ENCODE assay signal across 26 cellular contexts in the genomic region with DNA sequence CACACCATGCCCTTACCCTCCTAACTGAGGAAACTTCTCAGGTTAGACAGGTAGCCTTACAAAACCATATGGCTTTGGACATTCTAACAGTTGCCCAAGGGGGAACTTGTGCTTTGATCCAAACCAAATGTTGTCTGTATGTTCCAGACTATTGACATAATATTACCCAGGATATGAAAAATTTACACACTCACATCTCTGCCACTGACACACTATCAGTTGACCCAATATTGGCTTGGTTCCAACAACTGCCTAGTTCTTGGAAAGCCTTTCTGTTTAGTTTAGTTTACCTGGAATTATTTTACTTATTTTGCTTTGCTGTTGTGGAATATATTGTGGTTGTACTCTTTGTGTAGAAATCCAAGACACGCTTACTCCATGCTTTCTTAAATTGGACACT.
"Had no signal": no experiment of that assay in that cellular context is flagged by ENCODE, and none has a peak within 500 bp of the region (broad histone marks: within the 10 kb centered on the region; RNA-seq: fewer than 3 reads in every experiment).

No MANE protein-coding gene starts in this region.

- H3K27me3 ChIP-seq: esophagus muscularis mucosa, gastroesophageal sphincter, heart right ventricle, neutrophil, right lobe of liver, tibial nerve, upper lobe of right lung, vagina had no signal

- H3K27ac ChIP-seq: coronary artery, esophagus muscularis mucosa, foreskin keratinocyte, gastroesophageal sphincter, heart right ventricle, lower lobe of right lung, neutrophil, parathyroid adenoma, right lobe of liver, thoracic aorta, tibial nerve, upper lobe of right lung, vagina had no signal

- H3K36me3 ChIP-seq: esophagus muscularis mucosa, gastroesophageal sphincter, heart right ventricle, lower lobe of right lung, neutrophil, right lobe of liver, thoracic aorta, tibial nerve, upper lobe of right lung, vagina had no signal

- H3K4me3 ChIP-seq: coronary artery, esophagus muscularis mucosa, gastroesophageal sphincter, heart right ventricle, lower lobe of right lung, right lobe of liver, thoracic aorta, tibial nerve, upper lobe of right lung, vagina had no signal

- FAIRE-seq: endothelial cell of umbilical vein, islet of Langerhans, small intestine had no signal

- H3K4me1 ChIP-seq: esophagus muscularis mucosa, foreskin keratinocyte, gastroesophageal sphincter, lower lobe of right lung, parathyroid adenoma, right lobe of liver, tibial nerve, upper lobe of right lung, vagina had no signal

- H3K9ac ChIP-seq: parathyroid adenoma had no signal

- ATAC-seq: foreskin keratinocyte; gastroesophageal sphincter; heart right ventricle; left cardiac atrium; left ventricle myocardium superior; lower lobe of right lung; natural killer cell treated with Interleukin-12 subunit alpha and Interleukin-12 subunit beta and Interleukin-15 and Interleukin-18, amount 100 ng/mL, for 72 hours; stimulated activated naive B cell treated with anti-CD40 and anti-IgM and Interleukin-4, amounts not matched to agents 10 μg/mL and 1 μg/mL and 100 μg/mL, for 72 hours; upper lobe of right lung had no signal

- DNase-seq: dermis blood vessel endothelial cell; effector memory CD4-positive, alpha-beta T cell; foreskin keratinocyte; heart right ventricle; hippocampal formation; left cardiac atrium; left ventricle myocardium superior; lower lobe of right lung; naive B cell; right lobe of liver; small intestine; stimulated activated CD4-positive, alpha-beta T cell treated with anti-CD3 and anti-CD28 coated beads, Interleukin-15, amount 100 ng/mL, for 24 hours; stimulated activated CD4-positive, alpha-beta T cell treated with anti-CD3 and anti-CD28 coated beads, Interleukin-2, amount 100 ng/mL, for 48 hours; stimulated activated naive B cell treated with anti-CD40 and anti-IgM and Interleukin-4, amounts not matched to agents 10 μg/mL and 1 μg/mL and 100 μg/mL, for 72 hours; upper lobe of right lung had no signal

- H3K9me3 ChIP-seq: esophagus muscularis mucosa, gastroesophageal sphincter, lower lobe of right lung, neutrophil, right lobe of liver, thoracic aorta, tibial nerve, upper lobe of right lung, vagina had no signal

- H3K79me2 ChIP-seq: parathyroid adenoma had no signal

- H2AFZ ChIP-seq: parathyroid adenoma had no signal
